8 cellular contexts compared by ENCODE assay signal in genomic region chr1:29202053-29202452, GRCh38. TPM values are rescaled to one million over a fixed set of nuclear protein-coding genes. Genes with fewer than 3 reads are reported as not detected.
A peak's percentile ranks its signal among the peaks of the same experiment; 100 is the strongest.
DNase-seq lines count a peak whose midpoint lies in the region; FAIRE-seq and TF ChIP-seq lines count a peak whose summit lies in the region.
"Had no signal": no experiment of that assay in that cellular context is flagged by ENCODE, and none has a peak within 500 bp of the region (broad histone marks: within the 10 kb centered on the region; RNA-seq: fewer than 3 reads in every experiment).

No MANE protein-coding gene starts in this region.

- dilution Hi-C loops in keratinocyte (cut with MboI; ENCODE audit: extremely low pct_ligation_motif_present, low sequenced_read_pairs): no loop called here

- H3K4me3 ChIP-seq in Loucy (ENCODE audit: low read length, poor library complexity, severe bottlenecking): no peak overlapping the region
- H3K4me3 ChIP-seq in keratinocyte (ENCODE audit: control insufficient read depth in 2 of 3, extremely low read depth in 1 of 3, insufficient read depth in 2 of 3, low read depth in 1 of 3, low read length in 3 of 3): peak overlapping the region in 2 of 3 experiments; percentile 54 to 57

- no peaks in the 10 kb centered on the region for H3F3A ChIP-seq in Loucy (ENCODE audit: low read depth)

- peak overlapping the region; percentile 30; the same call in 1 of the 2 replicates for H3K27ac ChIP-seq in VCaP
- H3K27ac ChIP-seq in keratinocyte (ENCODE audit: control insufficient read depth, insufficient read depth, low read length): peak overlapping the region; percentile 76
- peak overlapping the region; percentile 69 for H3K27ac ChIP-seq in temporal lobe (ENCODE audit: low read depth, low read length)

- peaks cover 17% of the 10 kb centered on the region for H3K4me1 ChIP-seq in Loucy (ENCODE audit: insufficient read depth, low read length, poor library complexity, severe bottlenecking)
- H3K4me1 ChIP-seq in keratinocyte (ENCODE audit: control insufficient read depth, extremely low read depth, insufficient read depth, low read length): peaks cover 13% of the 10 kb centered on the region

- no peak for DNase-seq in keratinocyte (ENCODE audit: low read depth, low spot score)
- DNase-seq in COLO829 (ENCODE audit: low spot score): no peak
- DNase-seq in ureter (ENCODE audit: low spot score): no peak
- DNase-seq in T-helper 1 cell: no peak
- DNase-seq: activated naive CD4-positive, alpha-beta T cell treated with anti-CD3 and anti-CD28 coated beads, Interleukin-2, amount 10 ng/mL, durations not matched to agents 7 days and 5 days had no signal

- H2AFZ ChIP-seq in Loucy (ENCODE audit: low read length): peak overlapping the region; percentile 41; the same call in 1 of the 2 replicates
- H2AFZ ChIP-seq in keratinocyte (ENCODE audit: control insufficient read depth, low read length): peak overlapping the region; percentile 72

- H3K9me2 ChIP-seq in Loucy (replicated peaks; ENCODE audit: low read depth, low read length): no peaks in the 10 kb centered on the region

- H3K79me2 ChIP-seq in Loucy (ENCODE audit: insufficient read depth, low read length): no peaks in the 10 kb centered on the region
- no peaks in the 10 kb centered on the region for H3K79me2 ChIP-seq in keratinocyte (ENCODE audit: control insufficient read depth, insufficient read depth, low read length)

- TF ChIP-seq CTCF in Loucy (conservative IDR thresholded peaks at IDR 0.05; ENCODE audit: low read length): no peak
- TF ChIP-seq CTCF in VCaP (conservative IDR thresholded peaks at IDR 0.05): no peak
- no peak for TF ChIP-seq CTCF in keratinocyte (optimal IDR thresholded peaks at IDR 0.05 in 1 of 3, IDR thresholded peaks at IDR 0.05 in 1 of 3, conservative IDR thresholded peaks at IDR 0.05 in 1 of 3; ENCODE audit: extremely low read depth in 1 of 3, insufficient read depth in 2 of 3, low read length in 3 of 3)

- H3K27me3 ChIP-seq in Loucy (ENCODE audit: insufficient read depth, low read length, poor library complexity, severe bottlenecking) (no peaks in the 10 kb centered on the region), keratinocyte (ENCODE audit: control insufficient read depth, extremely low read depth, insufficient read depth, low read length) (no peaks in the 10 kb centered on the region)

- peaks cover 2% of the 10 kb centered on the region for H3K9me1 ChIP-seq in keratinocyte (ENCODE audit: control insufficient read depth, extremely low read depth, insufficient read depth, low read length)

- H3K36me3 ChIP-seq in Loucy (ENCODE audit: insufficient read depth, low read length): no peaks in the 10 kb centered on the region
- peaks cover 24 to 26% of the 10 kb centered on the region in 2 experiments for H3K36me3 ChIP-seq in keratinocyte (ENCODE audit: control insufficient read depth in 2 of 2, extremely low read depth in 1 of 2, insufficient read depth in 2 of 2, low read length in 2 of 2)

- H3K9ac ChIP-seq in Loucy (ENCODE audit: low read depth, low read length, poor library complexity, severe bottlenecking) (peak overlapping the region; percentile 42), keratinocyte (ENCODE audit: control insufficient read depth, extremely low read depth, insufficient read depth, low read length) (peak overlapping the region; percentile 54)

- H4K20me1 ChIP-seq in Loucy (ENCODE audit: insufficient read depth, low read length, poor library complexity, severe bottlenecking) (no peaks in the 10 kb centered on the region), keratinocyte (ENCODE audit: control insufficient read depth, extremely low read depth, insufficient read depth, low read length) (no peaks in the 10 kb centered on the region)

- H3K9me3 ChIP-seq in Loucy (ENCODE audit: insufficient read depth, low read depth, low read length) (no peaks in the 10 kb centered on the region), keratinocyte (ENCODE audit: control insufficient read depth, low read depth, low read length) (no peaks in the 10 kb centered on the region)

- FAIRE-seq in keratinocyte (lab: Jason Lieb, UNC): peak; percentile 5

- H3K4me2 ChIP-seq in Loucy (ENCODE audit: low read depth, low read length, poor library complexity, severe bottlenecking) (peak overlapping the region; percentile 26), keratinocyte (ENCODE audit: control insufficient read depth, extremely low read depth, insufficient read depth, low read depth, low read length) (peak overlapping the region; percentile 92)

RNA-seq across cellular contexts. Expression of gene SRSF4, which starts 20.4 kb away (rescaled TPM):
- 26.8 to 63.2 TPM (median 51.0 TPM) in 3 replicates for polyA plus RNA-seq in keratinocyte
- polyA plus RNA-seq in keratinocyte (2011; ENCODE audit: low read depth): 135 TPM
- polyA plus RNA-seq in keratinocyte (2011; cell fraction: cytosol; rRNA removed): 39.2 and 42.5 TPM in 2 replicates
- polyA plus RNA-seq in keratinocyte (2011; cell fraction: nucleus; rRNA removed): 89.0 and 94.1 TPM in 2 replicates
- polyA plus RNA-seq in keratinocyte (2012; ENCODE audit: low replicate concordance): 60.2 and 62.4 TPM in 2 replicates
- 14.8 to 41.8 TPM (median 15.6 TPM) in 3 replicates for polyA minus RNA-seq in keratinocyte
- 18.8 TPM for polyA minus RNA-seq in keratinocyte (2011; cell fraction: cytosol; rRNA and poly(A)+ RNA removed)
- polyA minus RNA-seq in keratinocyte (2011; cell fraction: nucleus; rRNA and poly(A)+ RNA removed): 20.7 and 34.7 TPM in 2 replicates
- total RNA-seq in temporal lobe: 31.0 TPM
- total RNA-seq in ureter: 96.0 TPM

RNA-seq across cellular contexts. Expression of gene MECR, which starts 28.7 kb away (rescaled TPM):
- 20.7 to 29.9 TPM (median 23.0 TPM) in 3 replicates for polyA plus RNA-seq in keratinocyte
- polyA plus RNA-seq in keratinocyte (2011; ENCODE audit: low read depth): 11.5 TPM
- polyA plus RNA-seq in keratinocyte (2011; cell fraction: cytosol; rRNA removed): 15.7 and 26.5 TPM in 2 replicates
- 22.4 and 28.5 TPM in 2 replicates for polyA plus RNA-seq in keratinocyte (2011; cell fraction: nucleus; rRNA removed)
- 24.1 and 26.0 TPM in 2 replicates for polyA plus RNA-seq in keratinocyte (2012; ENCODE audit: low replicate concordance)
- 20.2 to 34.1 TPM (median 25.2 TPM) in 3 replicates for polyA minus RNA-seq in keratinocyte
- polyA minus RNA-seq in keratinocyte (2011; cell fraction: cytosol; rRNA and poly(A)+ RNA removed): 14.4 TPM
- 11.6 and 13.1 TPM in 2 replicates for polyA minus RNA-seq in keratinocyte (2011; cell fraction: nucleus; rRNA and poly(A)+ RNA removed)
- total RNA-seq in temporal lobe (12.0 TPM), ureter (49.0 TPM)

RNA-seq across cellular contexts. Expression of gene PTPRU, which starts 34.3 kb away (rescaled TPM):
- polyA plus RNA-seq in keratinocyte: 4.3 to 6.4 TPM (median 5.4 TPM) in 3 replicates
- 2.4 TPM for polyA plus RNA-seq in keratinocyte (2011; ENCODE audit: low read depth)
- polyA plus RNA-seq in keratinocyte (2011; cell fraction: cytosol; rRNA removed): 2.9 and 5.1 TPM in 2 replicates
- polyA plus RNA-seq in keratinocyte (2011; cell fraction: nucleus; rRNA removed): 10.8 and 15.2 TPM in 2 replicates
- 8.9 and 9.2 TPM in 2 replicates for polyA plus RNA-seq in keratinocyte (2012; ENCODE audit: low replicate concordance)
- polyA minus RNA-seq in keratinocyte: 11.0 to 19.3 TPM (median 12.7 TPM) in 3 replicates
- polyA minus RNA-seq in keratinocyte (2011; cell fraction: cytosol; rRNA and poly(A)+ RNA removed): 25.9 TPM
- polyA minus RNA-seq in keratinocyte (2011; cell fraction: nucleus; rRNA and poly(A)+ RNA removed): 26.5 and 27.2 TPM in 2 replicates
- total RNA-seq in temporal lobe (29.7 TPM), ureter (100 TPM)
